ENCODE assay signal across 29 cellular contexts in genomic region chr10:114206902-114207301, GRCh38. TPM values are rescaled to one million over a fixed set of nuclear protein-coding genes. Genes with fewer than 3 reads are reported as not detected.
"Had no signal": no experiment of that assay in that cellular context is flagged by ENCODE, and none has a peak within 500 bp of the region (broad histone marks: within the 10 kb centered on the region; RNA-seq: fewer than 3 reads in every experiment).

No MANE protein-coding gene starts in this region.

- H3K4me3 ChIP-seq: cardiac muscle cell, MG63, SK-N-MC had no signal

- H3K27ac ChIP-seq: cardiac muscle cell, SK-N-MC had no signal

- H3K36me3 ChIP-seq: cardiac muscle cell, MG63 had no signal

- FAIRE-seq: astrocyte had no signal

- H3K9me3 ChIP-seq: MG63 had no signal

- H3K27me3 ChIP-seq: cardiac muscle cell had no signal

- ATAC-seq: activated naive CD4-positive, alpha-beta T cell treated with anti-CD3 and anti-CD28 coated beads, Interleukin-2, amount 50 U/mL, for 72 hours; activated naive CD8-positive, alpha-beta T cell treated with anti-CD3 and anti-CD28 coated beads, Interleukin-2, amount 50 U/mL, for 24 hours; activated T-cell treated with anti-CD3 and anti-CD28 coated beads, Interleukin-2, amount 50 U/mL, for 4 hours; Panc1; Right ventricle myocardium inferior; WTC11 had no signal

- DNase-seq: activated CD4-positive, alpha-beta T cell treated with anti-CD3 and anti-CD28 coated beads, Interleukin-2, amount 10 ng/mL, durations not matched to agents 24 days and 14 days; activated CD4-positive, alpha-beta T cell treated with anti-CD3 and anti-CD28 coated beads, Interleukin-2, amount 50 U/mL, for 48 hours; activated CD4-positive, CD25-positive, alpha-beta regulatory T cell treated with anti-CD3 and anti-CD28 coated beads, Interleukin-2, amount 50 U/mL, for 72 hours; activated effector memory CD4-positive, alpha-beta T cell treated with anti-CD3 and anti-CD28 coated beads, Interleukin-2, amount 50 U/mL, for 16 hours; activated naive CD4-positive, alpha-beta T cell treated with Interleukin-2 at 50 U/mL for 16 hours; activated naive CD8-positive, alpha-beta T cell treated with anti-CD3 and anti-CD28 coated beads, Interleukin-2, amount 50 U/mL, for 24 hours; activated T-cell treated with anti-CD3 and anti-CD28 coated beads, Interleukin-2, amount 50 U/mL, for 4 hours; amniotic stem cell; KG1; MG63; NCI-H1105; NCI-H1436; NCI-H1694 treated with DMSO at 0.1 percent for 48 hours; NCI-H2029 treated with DMSO at 0.1 percent for 48 hours; NCI-H345; NCI-H510A; NCI-H69; NK-92 treated with Interleukin-12 subunit alpha and Interleukin-12 subunit beta, amount 100 ng/mL, for 24 hours; OCI-M1; RPMI8226 had no signal

RNA-seq across cellular contexts. Expression of gene TDRD1, which starts 27.7 kb away (rescaled TPM):
- total RNA-seq: astrocyte, cardiac muscle cell had no signal
- polyA plus RNA-seq: cardiac muscle cell had no signal

RNA-seq across cellular contexts. Expression of gene VWA2, which starts 32.2 kb away (rescaled TPM):
- total RNA-seq: activated CD4-positive, alpha-beta T cell treated with anti-CD3 and anti-CD28 coated beads, Interleukin-2, amount 10 ng/mL, durations not matched to agents 24 days and 14 days; activated T-cell treated with anti-CD3 and anti-CD28 coated beads, Interleukin-2, amount 50 U/mL, for 4 hours; cardiac muscle cell; LHCN-M2; Right ventricle myocardium inferior; T-helper 1 cell treated with Interleukin-12 subunit alpha and Interleukin-12 subunit beta and Interleukin-4 antibody, amounts not matched to agents 30 ng/mL and 1 ng/mL, for 36 hours had no signal
- polyA plus RNA-seq: cardiac muscle cell had no signal
